14 cellular contexts compared by ENCODE assay signal in the genomic region with DNA sequence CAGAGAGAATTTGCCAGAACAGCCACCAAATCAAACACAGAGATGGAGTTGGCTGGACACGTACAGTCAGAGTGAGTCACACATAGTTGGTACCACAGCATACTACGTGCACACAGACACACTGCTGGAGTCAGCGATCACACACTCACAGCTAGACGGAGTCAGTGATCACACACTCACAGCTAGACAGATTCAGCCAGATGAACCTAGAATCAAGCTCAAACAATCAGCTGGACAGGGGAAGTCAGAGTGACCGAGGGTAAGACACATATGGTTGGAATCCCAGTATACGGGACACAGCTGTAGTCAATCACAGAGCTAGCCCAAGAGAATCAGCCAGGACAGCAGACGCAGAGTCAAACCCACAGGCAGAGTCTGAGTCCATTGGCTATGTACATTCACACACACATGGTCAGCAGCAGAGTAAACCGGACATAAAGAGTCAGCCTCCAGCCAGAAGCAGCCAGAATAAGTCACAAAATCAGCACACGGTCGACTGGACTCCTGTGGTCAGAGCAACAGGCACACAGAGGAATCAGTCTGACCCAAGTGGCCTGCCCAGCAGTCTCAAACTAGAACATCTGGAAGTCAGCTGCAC. TPM values are rescaled to one million over a fixed set of nuclear protein-coding genes. Genes with fewer than 3 reads are reported as not detected.
DNase-seq lines count a peak whose midpoint lies in the region; ATAC-seq, FAIRE-seq and TF ChIP-seq lines count a peak whose summit lies in the region.
"Had no signal": no experiment of that assay in that cellular context is flagged by ENCODE, and none has a peak within 500 bp of the region (broad histone marks: within the 10 kb centered on the region; RNA-seq: fewer than 3 reads in every experiment).

No MANE protein-coding gene starts in this region.

- WGBS in ovary, 3 donors: 42 to 53% (median 52%) methylated on average over 10 of the region's 10 CpGs

- H3K36me3 Mint-ChIP-seq in activated naive CD4-positive, alpha-beta T cell treated with anti-CD3 and anti-CD28 coated beads for 36 hours (ENCODE audit: low read depth): peaks cover 50% of the 10 kb centered on the region
- peaks cover 41 to 45% of the 10 kb centered on the region in 2 donors for H3K36me3 Mint-ChIP-seq in activated naive CD4-positive, alpha-beta T cell treated with anti-CD3 and anti-CD28 coated beads, Interleukin-2, amount 50 U/mL, for 72 hours
- peaks cover 57% of the 10 kb centered on the region for H3K36me3 Mint-ChIP-seq in activated CD8-positive, alpha-beta T cell treated with anti-CD3 and anti-CD28 coated beads, Interleukin-2, amount 10 ng/mL, durations not matched to agents 7 days and 5 days (ENCODE audit: low read depth)
- H3K36me3 Mint-ChIP-seq in stimulated activated effector memory CD8-positive, alpha-beta T cell treated with anti-CD3 and anti-CD28 coated beads, Interleukin-12 subunit alpha, Interleukin-12 subunit beta, amount 100 ng/mL, for 72 hours: peaks cover 70% of the 10 kb centered on the region

- H3K27ac ChIP-seq in foreskin keratinocyte (no peak overlapping the region), ovary (no peak overlapping the region)

- TF ChIP-seq CTCF in foreskin keratinocyte (conservative IDR thresholded peaks at IDR 0.05): no peak
- no peak for TF ChIP-seq CTCF in ovary (IDR thresholded peaks at IDR 0.05)

- intact Hi-C loops in activated naive CD4-positive, alpha-beta T cell treated with anti-CD3 and anti-CD28 coated beads for 36 hours (cut with micrococcal nuclease): no loop called here
- intact Hi-C loops in ovary (cut with DNase I): no loop called here

- H3K27me3 ChIP-seq in foreskin keratinocyte (no peaks in the 10 kb centered on the region), ovary (no peaks in the 10 kb centered on the region)

- no peaks in the 10 kb centered on the region for H3K36me3 ChIP-seq in ovary

- POLR2A ChIA-PET in activated CD8-positive, alpha-beta T cell treated with anti-CD3 and anti-CD28 coated beads, Interleukin-2, amount 10 ng/mL, durations not matched to agents 7 days and 5 days (lab: Charles Lee): no interaction called here

- peak overlapping the region; percentile 10 for H3K4me3 Mint-ChIP-seq in activated naive CD4-positive, alpha-beta T cell treated with anti-CD3 and anti-CD28 coated beads for 36 hours
- H3K4me3 Mint-ChIP-seq in activated CD8-positive, alpha-beta T cell treated with anti-CD3 and anti-CD28 coated beads, Interleukin-2, amount 10 ng/mL, durations not matched to agents 7 days and 5 days: no peak overlapping the region
- peak overlapping the region; percentile 98 for H3K4me3 Mint-ChIP-seq in stimulated activated effector memory CD8-positive, alpha-beta T cell treated with anti-CD3 and anti-CD28 coated beads, Interleukin-12 subunit alpha, Interleukin-12 subunit beta, amount 100 ng/mL, for 72 hours

- ATAC-seq in activated naive CD4-positive, alpha-beta T cell treated with anti-CD3 and anti-CD28 coated beads, Interleukin-2, amount 50 U/mL, for 72 hours: no peak
- ATAC-seq in activated CD8-positive, alpha-beta T cell treated with anti-CD3 and anti-CD28 coated beads, Interleukin-2, amount 10 ng/mL, durations not matched to agents 7 days and 5 days: no peak
- ATAC-seq in foreskin keratinocyte: peak; percentile 68
- ATAC-seq in stimulated activated effector memory CD8-positive, alpha-beta T cell treated with anti-CD3 and anti-CD28 coated beads, Interleukin-12 subunit alpha, Interleukin-12 subunit beta, amount 100 ng/mL, for 72 hours: peak; percentile 62

- no peak for FAIRE-seq in GM19239 (lab: Jason Lieb, UNC)
- FAIRE-seq: kidney had no signal

- H3K4me1 ChIP-seq in foreskin keratinocyte: peaks cover 13% of the 10 kb centered on the region
- no peaks in the 10 kb centered on the region for H3K4me1 ChIP-seq in ovary (ENCODE audit: insufficient read depth)

- peak overlapping the region; percentile 30 for H3K27ac Mint-ChIP-seq in activated naive CD4-positive, alpha-beta T cell treated with anti-CD3 and anti-CD28 coated beads for 36 hours
- H3K27ac Mint-ChIP-seq in activated naive CD4-positive, alpha-beta T cell treated with anti-CD3 and anti-CD28 coated beads, Interleukin-2, amount 50 U/mL, for 72 hours: peak overlapping the region in 1 of 2 donors; percentile 54
- peak overlapping the region; percentile 39 for H3K27ac Mint-ChIP-seq in activated CD8-positive, alpha-beta T cell treated with anti-CD3 and anti-CD28 coated beads, Interleukin-2, amount 10 ng/mL, durations not matched to agents 7 days and 5 days
- peak overlapping the region; percentile 34 for H3K27ac Mint-ChIP-seq in stimulated activated effector memory CD8-positive, alpha-beta T cell treated with anti-CD3 and anti-CD28 coated beads, Interleukin-12 subunit alpha, Interleukin-12 subunit beta, amount 100 ng/mL, for 72 hours

- CTCF ChIA-PET in activated naive CD4-positive, alpha-beta T cell treated with anti-CD3 and anti-CD28 coated beads for 36 hours (lab: Charles Lee): interaction anchor here (1.3 kb wide), 1 partner anchor 29 kb away, joined by 3 read pairs; no protein-coding TSS in a partner anchor
- CTCF ChIA-PET in activated CD8-positive, alpha-beta T cell treated with anti-CD3 and anti-CD28 coated beads, Interleukin-2, amount 10 ng/mL, durations not matched to agents 7 days and 5 days (lab: Charles Lee): no interaction called here

- no peak overlapping the region for H3K4me3 ChIP-seq in ovary

- no peaks in the 10 kb centered on the region for H3K9me3 ChIP-seq in ovary

- no peak for TF ChIP-seq POLR2A in ovary (IDR thresholded peaks at IDR 0.05)

- peaks cover 51% of the 10 kb centered on the region for H3K4me1 Mint-ChIP-seq in activated naive CD4-positive, alpha-beta T cell treated with anti-CD3 and anti-CD28 coated beads for 36 hours (ENCODE audit: low read depth)
- peaks cover 55% of the 10 kb centered on the region for H3K4me1 Mint-ChIP-seq in activated CD8-positive, alpha-beta T cell treated with anti-CD3 and anti-CD28 coated beads, Interleukin-2, amount 10 ng/mL, durations not matched to agents 7 days and 5 days (ENCODE audit: low read depth)
- peaks cover 59% of the 10 kb centered on the region for H3K4me1 Mint-ChIP-seq in stimulated activated effector memory CD8-positive, alpha-beta T cell treated with anti-CD3 and anti-CD28 coated beads, Interleukin-12 subunit alpha, Interleukin-12 subunit beta, amount 100 ng/mL, for 72 hours

- H3K27me3 Mint-ChIP-seq in activated naive CD4-positive, alpha-beta T cell treated with anti-CD3 and anti-CD28 coated beads for 36 hours (ENCODE audit: low read depth): no peaks in the 10 kb centered on the region
- no peaks in the 10 kb centered on the region for H3K27me3 Mint-ChIP-seq in activated CD8-positive, alpha-beta T cell treated with anti-CD3 and anti-CD28 coated beads, Interleukin-2, amount 10 ng/mL, durations not matched to agents 7 days and 5 days (ENCODE audit: low read depth)
- H3K27me3 Mint-ChIP-seq: CD4-positive, CD25-positive, alpha-beta regulatory T cell had no signal

- H3K9me3 Mint-ChIP-seq in activated naive CD4-positive, alpha-beta T cell treated with anti-CD3 and anti-CD28 coated beads for 36 hours: no peaks in the 10 kb centered on the region
- no peaks in the 10 kb centered on the region for H3K9me3 Mint-ChIP-seq in activated naive CD4-positive, alpha-beta T cell treated with anti-CD3 and anti-CD28 coated beads, Interleukin-2, amount 50 U/mL, for 72 hours
- no peaks in the 10 kb centered on the region for H3K9me3 Mint-ChIP-seq in activated CD8-positive, alpha-beta T cell treated with anti-CD3 and anti-CD28 coated beads, Interleukin-2, amount 10 ng/mL, durations not matched to agents 7 days and 5 days (ENCODE audit: insufficient read depth)
- H3K9me3 Mint-ChIP-seq in stimulated activated effector memory CD8-positive, alpha-beta T cell treated with anti-CD3 and anti-CD28 coated beads, Interleukin-12 subunit alpha, Interleukin-12 subunit beta, amount 100 ng/mL, for 72 hours: no peaks in the 10 kb centered on the region
- H3K9me3 Mint-ChIP-seq: CD4-positive, CD25-positive, alpha-beta regulatory T cell had no signal

- TF ChIP-seq EP300 in ovary (IDR thresholded peaks at IDR 0.05): no peak

- DNase-seq in activated naive CD4-positive, alpha-beta T cell treated with anti-CD3 and anti-CD28 coated beads for 36 hours: no peak
- DNase-seq in activated naive CD4-positive, alpha-beta T cell treated with anti-CD3 and anti-CD28 coated beads, Interleukin-2, amount 50 U/mL, for 72 hours (ENCODE audit: low spot score in 2 of 2): no peak
- no peak for DNase-seq in activated CD8-positive, alpha-beta T cell treated with anti-CD3 and anti-CD28 coated beads, Interleukin-2, amount 10 ng/mL, durations not matched to agents 7 days and 5 days
- DNase-seq in foreskin keratinocyte (peak; percentile 63 to 75), retina (no peak), GM19239 (ENCODE audit: insufficient read length, low spot score) (no peak), ovary (no peak)
- DNase-seq in stimulated activated effector memory CD8-positive, alpha-beta T cell treated with anti-CD3 and anti-CD28 coated beads, Interleukin-12 subunit alpha, Interleukin-12 subunit beta, amount 100 ng/mL, for 72 hours (ENCODE audit: low spot score in 2 of 2): no peak
- DNase-seq: CD4-positive, CD25-positive, alpha-beta regulatory T cell; cerebellar nuclear complex; kidney; NCI-H1436 treated with DMSO at 0.1 percent for 48 hours; stimulated activated CD4-positive, alpha-beta T cell treated with anti-CD3 and anti-CD28 coated beads, Interleukin-2, amount 100 ng/mL, for 48 hours had no signal

RNA-seq across cellular contexts. Expression of a gene that starts 4.6 kb away (rescaled TPM):
- 10 to 100 TPM; 45.0 to 45.8 TPM for total RNA-seq in activated naive CD4-positive, alpha-beta T cell treated with anti-CD3 and anti-CD28 coated beads for 36 hours
- total RNA-seq in activated naive CD4-positive, alpha-beta T cell treated with anti-CD3 and anti-CD28 coated beads, Interleukin-2, amount 50 U/mL, for 72 hours: 10 to 100 TPM; 46.3 to 94.5 TPM
- 10 to 100 TPM; 86.0 to 88.0 TPM for total RNA-seq in activated CD8-positive, alpha-beta T cell treated with anti-CD3 and anti-CD28 coated beads, Interleukin-2, amount 10 ng/mL, durations not matched to agents 7 days and 5 days
- total RNA-seq in foreskin keratinocyte: 170 and 252 TPM in 2 replicates
- 216 and 317 TPM in 2 replicates for polyA plus RNA-seq in foreskin keratinocyte
- total RNA-seq in ovary: 10 to 100 TPM in 4 of 7 donors, 1 to 10 TPM in 3; 6.2 to 26.0 (median 13.6) TPM
- polyA plus RNA-seq in ovary: 10 to 100 TPM in 1 of 2 donors, 1 to 10 TPM in 1; 8.3 to 10.7 TPM

RNA-seq across cellular contexts. Expression of a gene that starts 10.6 kb away (rescaled TPM):
- total RNA-seq in activated naive CD4-positive, alpha-beta T cell treated with anti-CD3 and anti-CD28 coated beads for 36 hours: 10 to 100 TPM; 66.2 to 66.8 TPM
- 10 to 100 TPM; 58.4 to 76.6 TPM for total RNA-seq in activated naive CD4-positive, alpha-beta T cell treated with anti-CD3 and anti-CD28 coated beads, Interleukin-2, amount 50 U/mL, for 72 hours
- 10 to 100 TPM; 64.9 to 72.0 TPM for total RNA-seq in activated CD8-positive, alpha-beta T cell treated with anti-CD3 and anti-CD28 coated beads, Interleukin-2, amount 10 ng/mL, durations not matched to agents 7 days and 5 days
- total RNA-seq in foreskin keratinocyte: 110 and 160 TPM in 2 replicates
- polyA plus RNA-seq in foreskin keratinocyte: 95.0 and 134 TPM in 2 replicates
- 10 to 100 TPM; 23.2 to 45.9 (median 32.7) TPM for total RNA-seq in ovary
- 10 to 100 TPM; 24.8 to 28.2 TPM for polyA plus RNA-seq in ovary

RNA-seq across cellular contexts. Expression of a gene that starts 43.4 kb away (rescaled TPM):
- 1 to 10 TPM; 5.2 to 5.6 TPM for total RNA-seq in activated naive CD4-positive, alpha-beta T cell treated with anti-CD3 and anti-CD28 coated beads for 36 hours
- 10 to 100 TPM; 10.7 to 11.8 TPM for total RNA-seq in activated naive CD4-positive, alpha-beta T cell treated with anti-CD3 and anti-CD28 coated beads, Interleukin-2, amount 50 U/mL, for 72 hours
- 10 to 100 TPM; 19.4 to 22.7 TPM for total RNA-seq in activated CD8-positive, alpha-beta T cell treated with anti-CD3 and anti-CD28 coated beads, Interleukin-2, amount 10 ng/mL, durations not matched to agents 7 days and 5 days
- total RNA-seq in foreskin keratinocyte (30.6 and 60.1 TPM in 2 replicates), ovary (10 to 100 TPM in 3 of 7 donors, 1 to 10 TPM in 4; 8.0 to 13.9 (median 9.9) TPM)
- polyA plus RNA-seq in foreskin keratinocyte (34.1 and 60.6 TPM in 2 replicates), ovary (10 to 100 TPM in 1 of 2 donors, 1 to 10 TPM in 1; 7.6 to 10.9 TPM)

RNA-seq across cellular contexts. Expression of a gene that starts 53.7 kb away (rescaled TPM):
- total RNA-seq in activated naive CD4-positive, alpha-beta T cell treated with anti-CD3 and anti-CD28 coated beads for 36 hours: not detected
- not detected for total RNA-seq in activated naive CD4-positive, alpha-beta T cell treated with anti-CD3 and anti-CD28 coated beads, Interleukin-2, amount 50 U/mL, for 72 hours
- total RNA-seq in activated CD8-positive, alpha-beta T cell treated with anti-CD3 and anti-CD28 coated beads, Interleukin-2, amount 10 ng/mL, durations not matched to agents 7 days and 5 days: not detected
- total RNA-seq in foreskin keratinocyte (not detected in 2 replicates), ovary (not detected)
- polyA plus RNA-seq in foreskin keratinocyte (not detected in 2 replicates), ovary (not detected)
- total RNA-seq: CD4-positive, CD25-positive, alpha-beta regulatory T cell; kidney; T-helper 1 cell treated with Interleukin-12 subunit alpha and Interleukin-12 subunit beta and Interleukin-4 antibody, amounts not matched to agents 30 ng/mL and 1 ng/mL, for 36 hours had no signal
- polyA plus RNA-seq: CD4-positive, CD25-positive, alpha-beta regulatory T cell had no signal

RNA-seq across cellular contexts. Expression of a gene that starts 56.2 kb away (rescaled TPM):
- total RNA-seq in activated naive CD4-positive, alpha-beta T cell treated with anti-CD3 and anti-CD28 coated beads for 36 hours: 100 to 1,000 TPM; 118 to 123 TPM
- total RNA-seq in activated naive CD4-positive, alpha-beta T cell treated with anti-CD3 and anti-CD28 coated beads, Interleukin-2, amount 50 U/mL, for 72 hours: 100 to 1,000 TPM; 107 to 176 TPM
- total RNA-seq in activated CD8-positive, alpha-beta T cell treated with anti-CD3 and anti-CD28 coated beads, Interleukin-2, amount 10 ng/mL, durations not matched to agents 7 days and 5 days: 100 to 1,000 TPM; 338 to 344 TPM
- total RNA-seq in foreskin keratinocyte (440 and 479 TPM in 2 replicates), ovary (10 to 100 TPM; 15.4 to 83.3 (median 20.0) TPM)
- polyA plus RNA-seq in foreskin keratinocyte (558 and 569 TPM in 2 replicates), ovary (100 to 1,000 TPM in 1 of 2 donors, 10 to 100 TPM in 1; 28.3 to 117 TPM)

Comparison
In these comparisons a context has a peak if more than half of its experiments do, and no peak if none do; other contexts are left out.
1. DNase-seq: peak in foreskin keratinocyte (2 of 2); none in activated naive CD4-positive, alpha-beta T cell treated with anti-CD3 and anti-CD28 coated beads for 36 hours (single experiment), activated naive CD4-positive, alpha-beta T cell treated with anti-CD3 and anti-CD28 coated beads, Interleukin-2, amount 50 U/mL, for 72 hours (0 of 2), activated CD8-positive, alpha-beta T cell treated with anti-CD3 and anti-CD28 coated beads, Interleukin-2, amount 10 ng/mL, durations not matched to agents 7 days and 5 days (single experiment), stimulated activated effector memory CD8-positive, alpha-beta T cell treated with anti-CD3 and anti-CD28 coated beads, Interleukin-12 subunit alpha, Interleukin-12 subunit beta, amount 100 ng/mL, for 72 hours (0 of 2), retina (single experiment), GM19239 (single experiment) and ovary (0 of 5).
2. ATAC-seq: peak in foreskin keratinocyte (single experiment) and stimulated activated effector memory CD8-positive, alpha-beta T cell treated with anti-CD3 and anti-CD28 coated beads, Interleukin-12 subunit alpha, Interleukin-12 subunit beta, amount 100 ng/mL, for 72 hours (single experiment); none in activated naive CD4-positive, alpha-beta T cell treated with anti-CD3 and anti-CD28 coated beads, Interleukin-2, amount 50 U/mL, for 72 hours (0 of 2) and activated CD8-positive, alpha-beta T cell treated with anti-CD3 and anti-CD28 coated beads, Interleukin-2, amount 10 ng/mL, durations not matched to agents 7 days and 5 days (single experiment).